Comparison of ENCODE assay signal across 1 cellular context in genomic region chr2:177148477-177149154, GRCh38.
TF ChIP-seq lines count a peak whose summit lies in the region.

No MANE protein-coding gene starts in this region.

TF ChIP-seq in HEK293, 187 proteins besides CTCF, POLR2A, EP300 and RAD21 (continued from another document):
- TF ChIP-seq, protein P1, sequence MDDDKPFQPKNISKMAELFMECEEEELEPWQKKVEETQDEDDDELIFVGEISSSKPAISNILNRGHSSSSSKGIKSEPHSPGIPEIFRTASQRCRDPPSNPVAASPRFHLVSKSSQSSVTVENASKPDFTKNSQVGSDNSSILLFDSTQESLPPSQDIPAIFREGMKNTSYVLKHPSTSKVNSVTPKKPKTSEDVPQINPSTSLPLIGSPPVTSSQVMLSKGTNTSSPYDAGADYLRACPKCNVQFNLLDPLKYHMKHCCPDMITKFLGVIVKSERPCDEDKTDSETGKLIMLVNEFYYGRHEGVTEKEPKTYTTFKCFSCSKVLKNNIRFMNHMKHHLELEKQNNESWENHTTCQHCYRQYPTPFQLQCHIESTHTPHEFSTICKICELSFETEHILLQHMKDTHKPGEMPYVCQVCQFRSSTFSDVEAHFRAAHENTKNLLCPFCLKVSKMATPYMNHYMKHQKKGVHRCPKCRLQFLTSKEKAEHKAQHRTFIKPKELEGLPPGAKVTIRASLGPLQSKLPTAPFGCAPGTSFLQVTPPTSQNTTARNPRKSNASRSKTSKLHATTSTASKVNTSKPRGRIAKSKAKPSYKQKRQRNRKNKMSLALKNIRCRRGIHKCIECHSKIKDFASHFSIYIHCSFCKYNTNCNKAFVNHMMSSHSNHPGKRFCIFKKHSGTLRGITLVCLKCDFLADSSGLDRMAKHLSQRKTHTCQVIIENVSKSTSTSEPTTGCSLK (tag by site-specific recombination; IDR thresholded peaks at IDR 0.05): no peak
- TF ChIP-seq, protein P2, sequence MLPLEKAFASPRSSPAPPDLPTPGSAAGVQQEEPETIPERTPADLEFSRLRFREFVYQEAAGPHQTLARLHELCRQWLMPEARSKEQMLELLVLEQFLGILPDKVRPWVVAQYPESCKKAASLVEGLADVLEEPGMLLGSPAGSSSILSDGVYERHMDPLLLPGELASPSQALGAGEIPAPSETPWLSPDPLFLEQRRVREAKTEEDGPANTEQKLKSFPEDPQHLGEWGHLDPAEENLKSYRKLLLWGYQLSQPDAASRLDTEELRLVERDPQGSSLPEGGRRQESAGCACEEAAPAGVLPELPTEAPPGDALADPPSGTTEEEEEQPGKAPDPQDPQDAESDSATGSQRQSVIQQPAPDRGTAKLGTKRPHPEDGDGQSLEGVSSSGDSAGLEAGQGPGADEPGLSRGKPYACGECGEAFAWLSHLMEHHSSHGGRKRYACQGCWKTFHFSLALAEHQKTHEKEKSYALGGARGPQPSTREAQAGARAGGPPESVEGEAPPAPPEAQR (tag by site-specific recombination; IDR thresholded peaks at IDR 0.05): no peak
- TF ChIP-seq OSR2 (tag by site-specific recombination; IDR thresholded peaks at IDR 0.05) (peak; percentile 52), ZNF239 (tag by site-specific recombination; IDR thresholded peaks at IDR 0.05) (no peak), ZNF670 (tag by site-specific recombination; IDR thresholded peaks at IDR 0.05; ENCODE audit: low read depth) (no peak), ZNF518A (tag by site-specific recombination; conservative IDR thresholded peaks at IDR 0.05; ENCODE audit: low read depth) (no peak), ZNF626 (tag by site-specific recombination; IDR thresholded peaks at IDR 0.05) (no peak), ZSCAN30 (tag by site-specific recombination; IDR thresholded peaks at IDR 0.05) (no peak)
- TF ChIP-seq, protein P3, sequence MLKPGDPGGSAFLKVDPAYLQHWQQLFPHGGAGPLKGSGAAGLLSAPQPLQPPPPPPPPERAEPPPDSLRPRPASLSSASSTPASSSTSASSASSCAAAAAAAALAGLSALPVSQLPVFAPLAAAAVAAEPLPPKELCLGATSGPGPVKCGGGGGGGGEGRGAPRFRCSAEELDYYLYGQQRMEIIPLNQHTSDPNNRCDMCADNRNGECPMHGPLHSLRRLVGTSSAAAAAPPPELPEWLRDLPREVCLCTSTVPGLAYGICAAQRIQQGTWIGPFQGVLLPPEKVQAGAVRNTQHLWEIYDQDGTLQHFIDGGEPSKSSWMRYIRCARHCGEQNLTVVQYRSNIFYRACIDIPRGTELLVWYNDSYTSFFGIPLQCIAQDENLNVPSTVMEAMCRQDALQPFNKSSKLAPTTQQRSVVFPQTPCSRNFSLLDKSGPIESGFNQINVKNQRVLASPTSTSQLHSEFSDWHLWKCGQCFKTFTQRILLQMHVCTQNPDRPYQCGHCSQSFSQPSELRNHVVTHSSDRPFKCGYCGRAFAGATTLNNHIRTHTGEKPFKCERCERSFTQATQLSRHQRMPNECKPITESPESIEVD (tag by site-specific recombination; IDR thresholded peaks at IDR 0.05): no peak
- TF ChIP-seq, protein P4, sequence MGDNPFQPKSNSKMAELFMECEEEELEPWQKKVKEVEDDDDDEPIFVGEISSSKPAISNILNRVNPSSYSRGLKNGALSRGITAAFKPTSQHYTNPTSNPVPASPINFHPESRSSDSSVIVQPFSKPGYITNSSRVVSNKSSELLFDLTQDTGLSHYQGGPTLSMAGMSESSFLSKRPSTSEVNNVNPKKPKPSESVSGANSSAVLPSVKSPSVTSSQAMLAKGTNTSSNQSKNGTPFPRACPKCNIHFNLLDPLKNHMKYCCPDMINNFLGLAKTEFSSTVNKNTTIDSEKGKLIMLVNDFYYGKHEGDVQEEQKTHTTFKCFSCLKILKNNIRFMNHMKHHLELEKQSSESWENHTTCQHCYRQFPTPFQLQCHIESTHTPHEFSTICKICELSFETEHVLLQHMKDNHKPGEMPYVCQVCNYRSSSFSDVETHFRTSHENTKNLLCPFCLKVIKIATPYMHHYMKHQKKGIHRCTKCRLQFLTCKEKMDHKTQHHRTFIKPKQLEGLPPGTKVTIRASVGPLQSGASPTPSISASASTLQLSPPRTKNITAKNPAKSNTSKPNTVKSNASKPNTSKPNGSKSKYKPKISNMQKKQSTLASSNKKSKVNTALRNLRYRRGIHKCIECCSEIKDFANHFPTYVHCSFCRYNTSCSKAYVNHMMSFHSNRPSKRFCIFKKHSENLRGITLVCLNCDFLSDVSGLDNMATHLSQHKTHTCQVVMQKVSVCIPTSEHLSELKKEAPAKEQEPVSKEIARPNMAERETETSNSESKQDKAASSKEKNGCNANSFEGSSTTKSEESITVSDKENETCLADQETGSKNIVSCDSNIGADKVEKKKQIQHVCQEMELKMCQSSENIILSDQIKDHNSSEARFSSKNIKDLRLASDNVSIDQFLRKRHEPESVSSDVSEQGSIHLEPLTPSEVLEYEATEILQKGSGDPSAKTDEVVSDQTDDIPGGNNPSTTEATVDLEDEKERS (tag by site-specific recombination; IDR thresholded peaks at IDR 0.05): no peak
TF ChIP-seq in HEK293: peak in this region for 17.
